ENCODE assay signal across 26 cellular contexts in genomic region chr9:23288545-23288944, GRCh38.
DNase-seq lines count a peak whose midpoint lies in the region; ATAC-seq, FAIRE-seq and TF ChIP-seq lines count a peak whose summit lies in the region.
"Had no signal": no experiment of that assay in that cellular context is flagged by ENCODE, and none has a peak within 500 bp of the region (broad histone marks: within the 10 kb centered on the region; RNA-seq: fewer than 3 reads in every experiment).

No MANE protein-coding gene starts in this region.

- 14% methylated on average over 4 of the region's 4 CpGs for WGBS in right lobe of liver (ENCODE audit: insufficient coverage, low coverage, low lambda C conversion rate, missing lambda C conversion rate)
- WGBS in small intestine, 3 donors, result 9 to 36% (median 21%) methylated on average over 4 of the region's 4 CpGs

- no peak overlapping the region for H3K4me3 Mint-ChIP-seq in activated naive CD8-positive, alpha-beta T cell treated with anti-CD3 and anti-CD28 coated beads for 36 hours
- H3K4me3 Mint-ChIP-seq: CD14-positive monocyte; CD4-positive, alpha-beta memory T cell; CD8-positive, alpha-beta memory T cell had no signal

- H3K27me3 Mint-ChIP-seq in activated naive CD8-positive, alpha-beta T cell treated with anti-CD3 and anti-CD28 coated beads for 36 hours, result no peaks in the 10 kb centered on the region
- H3K27me3 Mint-ChIP-seq: CD4-positive, CD25-positive, alpha-beta regulatory T cell; CD8-positive, alpha-beta memory T cell had no signal

- no peaks in the 10 kb centered on the region for H3K4me1 Mint-ChIP-seq in activated naive CD8-positive, alpha-beta T cell treated with anti-CD3 and anti-CD28 coated beads for 36 hours
- H3K4me1 Mint-ChIP-seq: CD14-positive monocyte; CD4-positive, alpha-beta memory T cell; CD4-positive, CD25-positive, alpha-beta regulatory T cell; CD8-positive, alpha-beta memory T cell had no signal

- H3K27me3 ChIP-seq in right lobe of liver (no peaks in the 10 kb centered on the region), small intestine (ENCODE audit: control insufficient read depth in 2 of 2, insufficient read depth in 2 of 2, low read length in 2 of 2) (no peaks in the 10 kb centered on the region)
- H3K27me3 ChIP-seq: BE2C, BLaER1 had no signal

- H3K36me3 ChIP-seq in right lobe of liver (no peaks in the 10 kb centered on the region), small intestine (ENCODE audit: control insufficient read depth in 2 of 2, insufficient read depth in 2 of 2, low read length in 2 of 2) (no peaks in the 10 kb centered on the region)
- H3K36me3 ChIP-seq: BE2C, BLaER1 had no signal

- DNase-seq in left lobe of liver (ENCODE audit: low spot score), result no peak
- no peak for DNase-seq in right lobe of liver
- no peak for DNase-seq in small intestine
- DNase-seq in activated naive CD8-positive, alpha-beta T cell treated with anti-CD3 and anti-CD28 coated beads for 36 hours, result no peak
- DNase-seq in islet precursor cell, result no peak
- DNase-seq: 8988T; ACHN; BE2C; C1 segment of cervical spinal cord; CD4-positive, alpha-beta memory T cell; CD4-positive, CD25-positive, alpha-beta regulatory T cell; CD8-positive, alpha-beta memory T cell; COR-L47; DMS 273 treated with DMSO at 0.1 percent for 48 hours; DMS153; DMS53; DMS79; DND-41; EL; GDM1 had no signal

- no peak for TF ChIP-seq CTCF in right lobe of liver (IDR thresholded peaks at IDR 0.05)

- FAIRE-seq in small intestine (lab: Jason Lieb, UNC), result peak; percentile 23
- FAIRE-seq: A204.1, GM12878, GM12892, GM18507 had no signal

- no peaks in the 10 kb centered on the region for H3K36me3 Mint-ChIP-seq in activated naive CD8-positive, alpha-beta T cell treated with anti-CD3 and anti-CD28 coated beads for 36 hours
- H3K36me3 Mint-ChIP-seq: CD14-positive monocyte; CD4-positive, alpha-beta memory T cell; CD4-positive, CD25-positive, alpha-beta regulatory T cell; CD8-positive, alpha-beta memory T cell had no signal

- peak; percentile 88 for ATAC-seq in left lobe of liver
- peak; percentile 82 to 92 (median 88) for ATAC-seq in right lobe of liver
- ATAC-seq: GM12878 had no signal

- H3K27ac ChIP-seq in right lobe of liver (no peak overlapping the region), small intestine (ENCODE audit: low read depth in 1 of 2, low read length in 1 of 2) (no peak overlapping the region)
- H3K27ac ChIP-seq: BLaER1 had no signal

- H3K27ac Mint-ChIP-seq in activated naive CD8-positive, alpha-beta T cell treated with anti-CD3 and anti-CD28 coated beads for 36 hours, result no peak overlapping the region
- H3K27ac Mint-ChIP-seq: CD14-positive monocyte; CD4-positive, alpha-beta memory T cell; CD4-positive, CD25-positive, alpha-beta regulatory T cell; CD8-positive, alpha-beta memory T cell had no signal

- H3K9me3 Mint-ChIP-seq in activated naive CD8-positive, alpha-beta T cell treated with anti-CD3 and anti-CD28 coated beads for 36 hours, result peaks cover 3% of the 10 kb centered on the region

- no peak overlapping the region for H3K4me3 ChIP-seq in right lobe of liver
- H3K4me3 ChIP-seq in small intestine (ENCODE audit: low read depth in 1 of 2, low read length in 2 of 2), result no peak overlapping the region
- H3K4me3 ChIP-seq: BLaER1, GM12878 had no signal

- no peak for TF ChIP-seq POLR2A in right lobe of liver (IDR thresholded peaks at IDR 0.05)

- intact Hi-C loops in right lobe of liver (cut with DNase I), result no loop called here

- H3K4me1 ChIP-seq in right lobe of liver (peaks cover 0 to 16% (median 5%) of the 10 kb centered on the region in 4 donors), small intestine (ENCODE audit: control insufficient read depth in 2 of 2, insufficient read depth in 1 of 2, low read depth in 1 of 2, low read length in 1 of 2) (no peaks in the 10 kb centered on the region)
- H3K4me1 ChIP-seq: BE2C, BLaER1 had no signal

- H3K9me3 ChIP-seq in right lobe of liver, result no peaks in the 10 kb centered on the region
- H3K9me3 ChIP-seq in small intestine (ENCODE audit: control insufficient read depth, low read depth), result no peaks in the 10 kb centered on the region
- H3K9me3 ChIP-seq: BE2C, BLaER1 had no signal
